Comparison of ENCODE assay signal across 8 cellular contexts in the genomic region with DNA sequence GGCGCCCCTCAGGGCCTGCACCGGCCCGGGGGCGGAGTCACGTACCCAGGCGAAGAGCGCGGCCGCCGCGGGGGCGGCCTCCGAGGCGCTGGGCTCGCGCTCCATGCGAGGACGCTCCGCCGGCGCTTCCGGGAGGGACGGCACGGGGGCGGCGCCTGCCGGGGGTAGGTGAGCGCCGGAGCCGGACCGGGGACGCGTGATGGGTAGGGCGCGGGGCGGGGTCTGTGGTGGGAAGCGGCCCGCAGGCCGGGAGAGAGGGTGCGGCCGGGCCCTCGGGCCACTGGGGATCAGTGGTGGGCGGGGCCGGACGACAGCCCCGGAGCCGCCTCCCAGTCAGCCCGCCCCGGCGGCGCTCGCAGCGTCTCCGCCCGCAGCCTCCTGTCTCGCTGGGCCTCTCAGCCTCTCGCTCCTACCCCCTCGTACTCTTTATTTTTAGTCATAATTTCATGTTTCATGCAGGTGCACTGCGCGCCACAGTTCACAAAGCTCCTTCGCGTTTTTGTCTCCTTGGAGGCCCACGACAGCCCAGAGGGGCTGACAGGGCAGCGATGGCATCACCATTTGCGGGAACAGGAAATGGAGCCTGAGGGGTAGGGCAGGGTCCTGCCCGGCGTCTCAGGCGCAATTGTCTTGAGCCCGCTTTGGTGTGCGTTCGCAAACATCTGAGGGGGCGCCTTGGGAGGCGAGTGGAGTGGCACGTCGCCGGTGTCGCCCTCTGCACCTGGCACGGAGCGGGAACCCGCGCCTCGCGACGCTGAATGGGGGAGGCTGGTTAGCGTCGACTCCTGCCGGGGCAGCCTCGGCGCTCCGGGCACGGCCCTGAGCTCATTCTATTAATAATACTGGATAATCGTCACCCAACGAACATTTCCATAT. TPM values are rescaled to one million over a fixed set of nuclear protein-coding genes. Genes with fewer than 3 reads are reported as not detected.
A peak's percentile ranks its signal among the peaks of the same experiment; 100 is the strongest.
DNase-seq lines count a peak whose midpoint lies in the region; ATAC-seq and TF ChIP-seq lines count a peak whose summit lies in the region.

A gene (minus strand): TSS at position 142 of the 876 bp plus-strand sequence. CDS start 37 bp downstream, at position 105.

- H3K27me3 ChIP-seq in BE2C: peaks cover 6% of the 10 kb centered on the region; the same call in 1 of the 2 replicates

- CTCF ChIA-PET in activated CD4-positive, alpha-beta T cell treated with anti-CD3 and anti-CD28 coated beads for 36 hours (lab: Charles Lee): interaction anchor here (0.7 to 1.6 kb wide), 5 partner anchors 11 to 93 kb away, joined by 3 to 4 read pairs (median 4); a partner anchor contains a TSS

- no peaks in the 10 kb centered on the region for H3K36me3 ChIP-seq in BE2C

- peaks cover 6% of the 10 kb centered on the region for H3K36me3 Mint-ChIP-seq in activated CD4-positive, alpha-beta T cell treated with anti-CD3 and anti-CD28 coated beads for 36 hours (ENCODE audit: low read depth)

- H3K4me1 ChIP-seq in BE2C: no peaks in the 10 kb centered on the region

- H3K27ac Mint-ChIP-seq in activated CD4-positive, alpha-beta T cell treated with anti-CD3 and anti-CD28 coated beads for 36 hours: peak within 1 kb of the TSS; percentile 98

- POLR2A ChIA-PET in activated CD4-positive, alpha-beta T cell treated with anti-CD3 and anti-CD28 coated beads for 36 hours (lab: Charles Lee): no interaction called here

- H3K4me3 ChIP-seq in BE2C (ENCODE audit: low read depth, low read length): peak within 1 kb of the TSS; percentile 72

- peaks cover 39% of the 10 kb centered on the region for H3K4me1 Mint-ChIP-seq in activated CD4-positive, alpha-beta T cell treated with anti-CD3 and anti-CD28 coated beads for 36 hours

- no peaks in the 10 kb centered on the region for H3K27me3 Mint-ChIP-seq in activated CD4-positive, alpha-beta T cell treated with anti-CD3 and anti-CD28 coated beads for 36 hours

- intact Hi-C loops in activated CD4-positive, alpha-beta T cell treated with anti-CD3 and anti-CD28 coated beads for 36 hours (cut with DNase I, micrococcal nuclease): loop anchor here (1.0 to 10.0 kb wide), 16 partner anchors 93 to 1276 kb away; a partner anchor contains a TSS

- H3K27ac ChIP-seq in cingulate gyrus (ENCODE audit: low read depth, low read length): peak within 1 kb of the TSS; percentile 92

- DNase-seq in BE2C (peak; percentile 90), GM19240 (ENCODE audit: insufficient read length, low spot score) (peak; percentile 83), NCI-H524 (lab: John Stamatoyannopoulos, UW) (peak; percentile 82 to 89), left kidney (ENCODE audit: low read depth, low spot score) (peak; percentile 95)
- DNase-seq in activated CD4-positive, alpha-beta T cell treated with anti-CD3 and anti-CD28 coated beads for 36 hours: peak; percentile 96
- DNase-seq in stimulated activated CD4-positive, alpha-beta T cell treated with anti-CD3 and anti-CD28 coated beads, Interleukin-2, amount 100 ng/mL, for 24 hours: peak; percentile 91 to 97

- TF ChIP-seq CTCF in BE2C (IDR thresholded peaks at IDR 0.05; ENCODE audit: low read depth, low read length): no peak

- no peaks in the 10 kb centered on the region for H3K9me3 ChIP-seq in BE2C

- peak; percentile 93 for ATAC-seq in HG03457 (IDR thresholded peaks at IDR 0.05; ENCODE audit: unreplicated experiment)
- peak; percentile 93 for ATAC-seq in activated CD4-positive, alpha-beta T cell treated with anti-CD3 and anti-CD28 coated beads for 36 hours

- H3K4me3 Mint-ChIP-seq in activated CD4-positive, alpha-beta T cell treated with anti-CD3 and anti-CD28 coated beads for 36 hours: peak within 1 kb of the TSS; percentile 85

- H3K9me3 Mint-ChIP-seq in activated CD4-positive, alpha-beta T cell treated with anti-CD3 and anti-CD28 coated beads for 36 hours (ENCODE audit: low read depth): no peaks in the 10 kb centered on the region

RNA-seq across cellular contexts. Expression of the gene that starts here (rescaled TPM):
- polyA plus RNA-seq in BE2C (2012; ENCODE audit: insufficient read depth, insufficient read length, low read depth): 13.5 TPM
- 10 to 100 TPM; 47.5 to 57.5 TPM for total RNA-seq in activated CD4-positive, alpha-beta T cell treated with anti-CD3 and anti-CD28 coated beads for 36 hours

Comparison
In these comparisons a context has a peak if more than half of its experiments do, and no peak if none do; other contexts are left out.
1. Peak in every context shown above with its lines: DNase-seq, ATAC-seq, H3K4me3 ChIP-seq and H3K27ac ChIP-seq.